8 cellular contexts compared by ENCODE assay signal in genomic region chrX:153469811-153470410, GRCh38. TPM values are rescaled to one million over a fixed set of nuclear protein-coding genes. Genes with fewer than 3 reads are reported as not detected.
A peak's percentile ranks its signal among the peaks of the same experiment; 100 is the strongest.
DNase-seq lines count a peak whose midpoint lies in the region; ATAC-seq and TF ChIP-seq lines count a peak whose summit lies in the region.

No MANE protein-coding gene starts in this region.

- peak; percentile 36 to 44 for ATAC-seq in CD4-positive, CD25-positive, alpha-beta regulatory T cell (ENCODE audit: low read depth in 2 of 2)
- ATAC-seq in GM19023 (IDR thresholded peaks at IDR 0.05; ENCODE audit: unreplicated experiment) (peak; percentile 44), HG03103 (IDR thresholded peaks at IDR 0.05; ENCODE audit: low read depth, unreplicated experiment) (peak; percentile 29)

- no peak for TF ChIP-seq CTCF in mesothelial cell of epicardium (IDR thresholded peaks at IDR 0.05; ENCODE audit: unreplicated experiment)
- TF ChIP-seq CTCF in thyroid gland (IDR thresholded peaks at IDR 0.05): peak in 1 of 6 experiments; percentile 5

- H3K27me3 ChIP-seq in CD4-positive, CD25-positive, alpha-beta regulatory T cell (ENCODE audit: control insufficient read depth, insufficient read depth, low read length): no peaks in the 10 kb centered on the region
- no peaks in the 10 kb centered on the region for H3K27me3 ChIP-seq in SJSA1 (replicated peaks)
- peaks cover 2% of the 10 kb centered on the region for H3K27me3 ChIP-seq in ectodermal cell (ENCODE audit: control insufficient read depth, insufficient read depth, low read length, poor library complexity, severe bottlenecking)
- no peaks in the 10 kb centered on the region for H3K27me3 ChIP-seq in thyroid gland

- peaks cover 23% of the 10 kb centered on the region for H3K4me1 ChIP-seq in CD4-positive, CD25-positive, alpha-beta regulatory T cell (ENCODE audit: control insufficient read depth, insufficient read depth, low read length, poor library complexity, severe bottlenecking)
- H3K4me1 ChIP-seq in SJSA1 (replicated peaks): peaks cover 13% of the 10 kb centered on the region
- peaks cover 4% of the 10 kb centered on the region for H3K4me1 ChIP-seq in ectodermal cell (ENCODE audit: control insufficient read depth, insufficient read depth, low read length)
- H3K4me1 ChIP-seq in thyroid gland: peaks cover 9 to 11% of the 10 kb centered on the region in 2 donors

- peak overlapping the region in 1 of 3 donors; percentile 78 for H3K27ac Mint-ChIP-seq in CD4-positive, CD25-positive, alpha-beta regulatory T cell
- peak overlapping the region; percentile 61 for H3K27ac Mint-ChIP-seq in mesothelial cell of epicardium

- DNase-seq in CD4-positive, CD25-positive, alpha-beta regulatory T cell: peak in 2 of 3 donors; percentile 8 to 75
- DNase-seq in SJSA1 (ENCODE audit: low read depth in 1 of 2, low spot score in 2 of 2) (peak; percentile 51 to 65), mesothelial cell of epicardium (ENCODE audit: low spot score in 2 of 2, unreplicated experiment in 2 of 2) (no peak), thyroid gland (peak; percentile 40 to 43), ureter (ENCODE audit: low spot score) (no peak)

- H3K36me3 Mint-ChIP-seq in CD4-positive, CD25-positive, alpha-beta regulatory T cell: no peaks in the 10 kb centered on the region
- H3K36me3 Mint-ChIP-seq in mesothelial cell of epicardium: no peaks in the 10 kb centered on the region

- peak overlapping the region; percentile 51 for H3K27ac ChIP-seq in CD4-positive, CD25-positive, alpha-beta regulatory T cell (ENCODE audit: insufficient read depth, low read length, poor library complexity, severe bottlenecking)
- H3K27ac ChIP-seq in SJSA1 (peak overlapping the region; percentile 50), ectodermal cell (ENCODE audit: insufficient read depth, low read depth, low read length, poor library complexity, severe bottlenecking) (no peak overlapping the region), thyroid gland (no peak overlapping the region)

- no peak for TF ChIP-seq POLR2A in thyroid gland (IDR thresholded peaks at IDR 0.05)

- peak overlapping the region; percentile 79 to 88 (median 86) for H3K4me3 Mint-ChIP-seq in CD4-positive, CD25-positive, alpha-beta regulatory T cell
- H3K4me3 Mint-ChIP-seq in mesothelial cell of epicardium: peak overlapping the region; percentile 75

- 0% methylated on average over 32 of the region's 32 CpGs for WGBS in ectodermal cell, 2 experiments
- WGBS in thyroid gland, 2 donors: 2% methylated on average over 7 to 9 of the region's 32 CpGs

- peak overlapping the region; percentile 53 for H3K4me3 ChIP-seq in CD4-positive, CD25-positive, alpha-beta regulatory T cell (ENCODE audit: low read depth, low read length)
- H3K4me3 ChIP-seq in SJSA1: peak overlapping the region; percentile 74
- H3K4me3 ChIP-seq in ectodermal cell (ENCODE audit: insufficient read depth, low read depth, low read length): peak overlapping the region; percentile 74
- H3K4me3 ChIP-seq in thyroid gland (replicated peaks in 1 of 3): peak overlapping the region; percentile 32 to 39 (median 33)

- H3K9me3 Mint-ChIP-seq in CD4-positive, CD25-positive, alpha-beta regulatory T cell: no peaks in the 10 kb centered on the region
- H3K9me3 Mint-ChIP-seq in mesothelial cell of epicardium: peaks cover 5% of the 10 kb centered on the region

- peaks cover 0 to 33% (median 5%) of the 10 kb centered on the region in 4 donors for H3K4me1 Mint-ChIP-seq in CD4-positive, CD25-positive, alpha-beta regulatory T cell
- peaks cover 6% of the 10 kb centered on the region for H3K4me1 Mint-ChIP-seq in mesothelial cell of epicardium

- H3K27me3 Mint-ChIP-seq in CD4-positive, CD25-positive, alpha-beta regulatory T cell: no peaks in the 10 kb centered on the region
- H3K27me3 Mint-ChIP-seq in mesothelial cell of epicardium (ENCODE audit: low read depth): no peaks in the 10 kb centered on the region

- H3K36me3 ChIP-seq in CD4-positive, CD25-positive, alpha-beta regulatory T cell (ENCODE audit: control insufficient read depth, insufficient read depth, low read length): no peaks in the 10 kb centered on the region
- H3K36me3 ChIP-seq in SJSA1 (no peaks in the 10 kb centered on the region), ectodermal cell (ENCODE audit: control insufficient read depth, insufficient read depth, low read length) (no peaks in the 10 kb centered on the region), thyroid gland (no peaks in the 10 kb centered on the region)

- intact Hi-C loops in thyroid gland (cut with DNase I): no loop called here

- H3K9me3 ChIP-seq in CD4-positive, CD25-positive, alpha-beta regulatory T cell (ENCODE audit: control insufficient read depth in 2 of 2, low read length in 2 of 2): no peaks in the 10 kb centered on the region
- H3K9me3 ChIP-seq in SJSA1 (replicated peaks) (no peaks in the 10 kb centered on the region), ectodermal cell (ENCODE audit: control insufficient read depth, low read length) (no peaks in the 10 kb centered on the region), thyroid gland (no peaks in the 10 kb centered on the region)

RNA-seq across cellular contexts. Expression of gene HAUS7, which starts 0.5 kb away (rescaled TPM):
- total RNA-seq in CD4-positive, CD25-positive, alpha-beta regulatory T cell: 43.1 TPM
- 10 to 100 TPM; 28.0 to 37.4 (median 33.4) TPM for polyA plus RNA-seq in CD4-positive, CD25-positive, alpha-beta regulatory T cell
- total RNA-seq in SJSA1 (2014; rRNA removed; shearing (Covaris generic)): 34.2 and 37.5 TPM in 2 replicates
- 29.7 TPM for polyA plus RNA-seq in ectodermal cell (2013, experiment 1 of 4)
- 26.3 TPM for polyA plus RNA-seq in ectodermal cell (2013, experiment 2 of 4)
- 19.4 TPM for polyA plus RNA-seq in ectodermal cell (2013, experiment 3 of 4)
- 19.4 TPM for polyA plus RNA-seq in ectodermal cell (2013, experiment 4 of 4)
- total RNA-seq in mesothelial cell of epicardium: 22.9 to 25.1 TPM (median 24.7 TPM) in 3 replicates
- 10 to 100 TPM; 20.7 to 46.8 (median 27.7) TPM for total RNA-seq in thyroid gland
- total RNA-seq in ureter: 33.3 TPM

RNA-seq across cellular contexts. Expression of gene TREX2, which starts 24.1 kb away (rescaled TPM):
- total RNA-seq in CD4-positive, CD25-positive, alpha-beta regulatory T cell: 3.8 TPM
- polyA plus RNA-seq in CD4-positive, CD25-positive, alpha-beta regulatory T cell: under 1 TPM; 0.30 to 1.00 (median 0.59) TPM
- total RNA-seq in SJSA1 (2014; rRNA removed; shearing (Covaris generic)): 0.39 TPM in 1 of 2 replicates, not detected in the other
- not detected for polyA plus RNA-seq in ectodermal cell (2013, experiment 1 of 4)
- polyA plus RNA-seq in ectodermal cell (2013, experiment 2 of 4): not detected
- not detected for polyA plus RNA-seq in ectodermal cell (2013, experiment 3 of 4)
- 0.20 TPM for polyA plus RNA-seq in ectodermal cell (2013, experiment 4 of 4)
- total RNA-seq in mesothelial cell of epicardium (0.72 to 0.97 TPM (median 0.83 TPM) in 3 replicates), thyroid gland (1 to 10 TPM in 2 of 4 donors, under 1 TPM in 1, not detected in 1; 0.40 to 8.9 (median 3.2) TPM), ureter (2.1 TPM)

RNA-seq across cellular contexts. Expression of gene BGN, which starts 24.9 kb away (rescaled TPM):
- not detected for total RNA-seq in CD4-positive, CD25-positive, alpha-beta regulatory T cell
- polyA plus RNA-seq in CD4-positive, CD25-positive, alpha-beta regulatory T cell: not detected
- 0.08 TPM in 1 of 2 replicates, not detected in the other for total RNA-seq in SJSA1 (2014; rRNA removed; shearing (Covaris generic))
- polyA plus RNA-seq in ectodermal cell (2013, experiment 1 of 4): 5.4 TPM
- polyA plus RNA-seq in ectodermal cell (2013, experiment 2 of 4): 4.7 TPM
- 7.7 TPM for polyA plus RNA-seq in ectodermal cell (2013, experiment 3 of 4)
- 8.5 TPM for polyA plus RNA-seq in ectodermal cell (2013, experiment 4 of 4)
- total RNA-seq in mesothelial cell of epicardium (114 to 121 TPM (median 121 TPM) in 3 replicates), thyroid gland (10 to 100 TPM; 51.0 to 84.0 (median 68.6) TPM), ureter (77.5 TPM)

RNA-seq across cellular contexts. Expression of gene ATP2B3, which starts 47.5 kb away (rescaled TPM):
- total RNA-seq in CD4-positive, CD25-positive, alpha-beta regulatory T cell: not detected
- polyA plus RNA-seq in CD4-positive, CD25-positive, alpha-beta regulatory T cell: not detected
- not detected in 2 replicates for total RNA-seq in SJSA1 (2014; rRNA removed; shearing (Covaris generic))
- polyA plus RNA-seq in ectodermal cell (2013, experiment 1 of 4): 0.09 TPM
- polyA plus RNA-seq in ectodermal cell (2013, experiment 2 of 4): 0.07 TPM
- 0.16 TPM for polyA plus RNA-seq in ectodermal cell (2013, experiment 3 of 4)
- 0.20 TPM for polyA plus RNA-seq in ectodermal cell (2013, experiment 4 of 4)
- 0.82 to 0.99 TPM (median 0.83 TPM) in 3 replicates for total RNA-seq in mesothelial cell of epicardium
- total RNA-seq in thyroid gland: not detected
- not detected for total RNA-seq in ureter

RNA-seq across cellular contexts. Expression of gene ZFP92, which starts 58.6 kb away (rescaled TPM):
- total RNA-seq in CD4-positive, CD25-positive, alpha-beta regulatory T cell: 0.22 TPM
- polyA plus RNA-seq in CD4-positive, CD25-positive, alpha-beta regulatory T cell: under 1 TPM in 3 of 4 donors, not detected in 1; 0.03 to 0.14 (median 0.06) TPM
- total RNA-seq in SJSA1 (2014; rRNA removed; shearing (Covaris generic)): not detected in 2 replicates
- not detected for polyA plus RNA-seq in ectodermal cell (2013, experiment 1 of 4)
- 0.09 TPM for polyA plus RNA-seq in ectodermal cell (2013, experiment 2 of 4)
- not detected for polyA plus RNA-seq in ectodermal cell (2013, experiment 3 of 4)
- 0.12 TPM for polyA plus RNA-seq in ectodermal cell (2013, experiment 4 of 4)
- 1.3 to 1.4 TPM (median 1.3 TPM) in 3 replicates for total RNA-seq in mesothelial cell of epicardium
- 1 to 10 TPM; 1.1 to 1.8 (median 1.4) TPM for total RNA-seq in thyroid gland
- 1.1 TPM for total RNA-seq in ureter

Comparison
In these comparisons a context has a peak if more than half of its experiments do, and no peak if none do; other contexts are left out.
1. DNase-seq: peak in CD4-positive, CD25-positive, alpha-beta regulatory T cell (2 of 3), SJSA1 (2 of 2) and thyroid gland (2 of 2); none in mesothelial cell of epicardium (0 of 2) and ureter (single experiment).
2. H3K27ac ChIP-seq: peak in CD4-positive, CD25-positive, alpha-beta regulatory T cell (single experiment) and SJSA1 (single experiment); none in ectodermal cell (single experiment) and thyroid gland (0 of 3).
3. RNA of gene BGN, which starts 24.9 kb away (total RNA-seq): 114 to 121 TPM in mesothelial cell of epicardium, 77.5 TPM in ureter (single experiment) and 51.0 to 84.0 TPM in thyroid gland; not detected in CD4-positive, CD25-positive, alpha-beta regulatory T cell (single experiment) and 0.08 TPM in SJSA1; every median in the first group is over 10 times any median in the second.
4. Peak in every context shown above with its lines, with median percentiles within 50 percentile points of each other: ATAC-seq and H3K4me3 ChIP-seq.